Comparison of ENCODE assay signal across 8 cellular contexts in the genomic region with DNA sequence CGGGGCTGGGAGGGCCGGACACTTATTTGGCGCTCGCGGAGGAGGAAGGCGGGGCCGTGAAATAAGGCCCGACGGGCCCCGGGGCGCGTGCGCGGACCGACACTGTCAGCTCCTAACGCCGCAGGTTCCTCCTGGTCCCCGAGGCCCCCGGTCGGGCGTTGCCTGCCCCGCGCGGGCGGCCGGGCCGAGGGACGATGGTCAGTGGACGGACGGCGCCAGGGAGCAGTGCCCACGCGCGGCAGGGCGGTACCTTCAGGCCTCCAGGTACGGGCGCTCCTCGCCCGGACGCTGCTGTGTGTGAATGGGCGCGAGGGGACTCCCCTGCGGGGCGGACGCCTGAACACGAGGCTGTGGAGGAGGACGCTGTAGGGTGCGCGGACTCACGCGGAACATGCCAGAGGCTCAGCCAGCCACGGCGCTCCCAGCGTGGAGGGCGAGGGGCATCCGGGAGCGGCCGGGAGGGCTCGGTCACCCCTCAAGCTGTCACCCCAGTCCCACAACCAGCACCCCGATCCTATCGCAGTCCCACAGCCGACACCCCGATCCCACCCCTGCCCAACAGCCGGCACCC. TPM values are rescaled to one million over a fixed set of nuclear protein-coding genes. Genes with fewer than 3 reads are reported as not detected.
DNase-seq lines count a peak whose midpoint lies in the region; ATAC-seq and TF ChIP-seq lines count a peak whose summit lies in the region.

No MANE protein-coding gene starts in this region.

- no peaks in the 10 kb centered on the region for H3K27me3 Mint-ChIP-seq in activated CD4-positive, alpha-beta T cell treated with anti-CD3 and anti-CD28 coated beads for 36 hours

- intact Hi-C loops in activated CD4-positive, alpha-beta T cell treated with anti-CD3 and anti-CD28 coated beads for 36 hours (cut with DNase I, micrococcal nuclease) = loop anchor here (1.0 to 5.0 kb wide), 18 partner anchors 8 to 830 kb away; a partner anchor contains a TSS

- H3K4me3 Mint-ChIP-seq in activated CD4-positive, alpha-beta T cell treated with anti-CD3 and anti-CD28 coated beads for 36 hours = peak overlapping the region; percentile 87

- peak overlapping the region; percentile 97 for H3K27ac Mint-ChIP-seq in activated CD4-positive, alpha-beta T cell treated with anti-CD3 and anti-CD28 coated beads for 36 hours

- H3K4me3 ChIP-seq in choroid plexus epithelial cell (ENCODE audit: low read depth, low read length) = peak overlapping the region; percentile 89

- no peaks in the 10 kb centered on the region for H3K9me3 Mint-ChIP-seq in activated CD4-positive, alpha-beta T cell treated with anti-CD3 and anti-CD28 coated beads for 36 hours (ENCODE audit: low read depth)

- POLR2A ChIA-PET in activated CD4-positive, alpha-beta T cell treated with anti-CD3 and anti-CD28 coated beads for 36 hours (lab: Charles Lee) = interaction anchor here (0.6 to 1.5 kb wide), 6 partner anchors 9 to 353 kb away, joined by 3 to 12 read pairs (median 4); a partner anchor contains a TSS

- peaks cover 28% of the 10 kb centered on the region for H3K36me3 Mint-ChIP-seq in activated CD4-positive, alpha-beta T cell treated with anti-CD3 and anti-CD28 coated beads for 36 hours (ENCODE audit: low read depth)

- no peaks in the 10 kb centered on the region for H3K27me3 ChIP-seq in layer of hippocampus (ENCODE audit: control insufficient read depth, insufficient read depth, low read length)

- TF ChIP-seq CTCF in choroid plexus epithelial cell (conservative IDR thresholded peaks at IDR 0.05; ENCODE audit: low read depth, low read length) = no peak

- DNase-seq in AML-193 (lab: John Stamatoyannopoulos, UW) (peak; percentile 69 to 81), NCI-H460 (ENCODE audit: extremely low read depth, low read depth) (peak; percentile 92), choroid plexus epithelial cell (ENCODE audit: low read depth) (peak; percentile 96)
- DNase-seq in activated CD4-positive, alpha-beta T cell treated with anti-CD3 and anti-CD28 coated beads for 36 hours = peak; percentile 97
- peak; percentile 85 to 92 for DNase-seq in stimulated activated CD4-positive, alpha-beta T cell treated with anti-CD3 and anti-CD28 coated beads, Interleukin-1b, Interleukin-23, amount 100 ng/mL, for 1 hour (ENCODE audit: low read depth in 2 of 2)

- ATAC-seq in GM19035 (IDR thresholded peaks at IDR 0.05; ENCODE audit: unreplicated experiment) (peak; percentile 78), HG03280 (IDR thresholded peaks at IDR 0.05; ENCODE audit: unreplicated experiment) (peak; percentile 74)
- peak; percentile 77 for ATAC-seq in activated CD4-positive, alpha-beta T cell treated with anti-CD3 and anti-CD28 coated beads for 36 hours

- peaks cover 39% of the 10 kb centered on the region for H3K4me1 Mint-ChIP-seq in activated CD4-positive, alpha-beta T cell treated with anti-CD3 and anti-CD28 coated beads for 36 hours

- CTCF ChIA-PET in activated CD4-positive, alpha-beta T cell treated with anti-CD3 and anti-CD28 coated beads for 36 hours (lab: Charles Lee) = interaction anchor here (0.5 to 1.2 kb wide), 4 partner anchors 11 to 110 kb away, joined by 3 to 4 read pairs (median 3); a partner anchor contains a TSS

- H3K27ac ChIP-seq in layer of hippocampus (ENCODE audit: low read depth, low read length) = peak overlapping the region; percentile 95

RNA-seq across cellular contexts. Expression of a gene that starts 0.3 kb away (rescaled TPM):
- total RNA-seq in NCI-H460 (2014; rRNA removed; shearing (Covaris generic)) = 13.1 and 14.0 TPM in 2 replicates
- polyA plus RNA-seq in NCI-H460 (2014; cell fraction: nucleus; rRNA removed) = 26.5 and 37.3 TPM in 2 replicates
- total RNA-seq in activated CD4-positive, alpha-beta T cell treated with anti-CD3 and anti-CD28 coated beads for 36 hours = 10 to 100 TPM; 14.0 to 14.1 TPM

RNA-seq across cellular contexts. Expression of a gene that starts 26.0 kb away (rescaled TPM):
- 1.8 and 2.5 TPM in 2 replicates for total RNA-seq in NCI-H460 (2014; rRNA removed; shearing (Covaris generic))
- polyA plus RNA-seq in NCI-H460 (2014; cell fraction: nucleus; rRNA removed) = 10.7 and 13.8 TPM in 2 replicates
- total RNA-seq in activated CD4-positive, alpha-beta T cell treated with anti-CD3 and anti-CD28 coated beads for 36 hours = 10 to 100 TPM; 15.4 to 17.6 TPM

RNA-seq across cellular contexts. Expression of a gene that starts 30.9 kb away (rescaled TPM):
- 4.1 and 6.3 TPM in 2 replicates for total RNA-seq in NCI-H460 (2014; rRNA removed; shearing (Covaris generic))
- polyA plus RNA-seq in NCI-H460 (2014; cell fraction: nucleus; rRNA removed) = 48.4 and 56.4 TPM in 2 replicates
- 10 to 100 TPM; 44.5 to 44.7 TPM for total RNA-seq in activated CD4-positive, alpha-beta T cell treated with anti-CD3 and anti-CD28 coated beads for 36 hours

RNA-seq across cellular contexts. Expression of a gene that starts 53.2 kb away (rescaled TPM):
- 10.1 and 12.1 TPM in 2 replicates for total RNA-seq in NCI-H460 (2014; rRNA removed; shearing (Covaris generic))
- 20.7 and 23.6 TPM in 2 replicates for polyA plus RNA-seq in NCI-H460 (2014; cell fraction: nucleus; rRNA removed)
- total RNA-seq in activated CD4-positive, alpha-beta T cell treated with anti-CD3 and anti-CD28 coated beads for 36 hours = 10 to 100 TPM; 16.1 to 18.7 TPM

Comparison
In these comparisons a context has a peak if more than half of its experiments do, and no peak if none do; other contexts are left out.
1. Peak in every context shown above with its lines: DNase-seq, ATAC-seq, H3K4me3 ChIP-seq and H3K27ac ChIP-seq.